Comparison of ENCODE assay signal across 1 cellular context in genomic region chr6:3258720-3259490, GRCh38.
TF ChIP-seq lines count a peak whose summit lies in the region.

Gene PSMG4, plus strand, starts transcription at chr6:3258947. Its CDS starts 76 bp downstream, at chr6:3259023.

TF ChIP-seq in HepG2, 621 proteins besides CTCF, POLR2A, EP300 and RAD21 (continued from another document and continues in another):
- TF ChIP-seq ZNF124 (CRISPR knock-in tag; IDR thresholded peaks at IDR 0.05): 0 out of 2 replicates have a peak, but pooled peaks have one; percentile 57
- no peak for TF ChIP-seq ZNF550 (CRISPR knock-in tag; IDR thresholded peaks at IDR 0.05; ENCODE audit: borderline replicate concordance)
- no peak for TF ChIP-seq FUBP1 (CRISPR knock-in tag; IDR thresholded peaks at IDR 0.05; ENCODE audit: borderline replicate concordance)
- TF ChIP-seq NCOA2 (CRISPR knock-in tag; IDR thresholded peaks at IDR 0.05): peak; percentile 35; the same call in 1 of the 2 replicates
- TF ChIP-seq, protein P1, sequence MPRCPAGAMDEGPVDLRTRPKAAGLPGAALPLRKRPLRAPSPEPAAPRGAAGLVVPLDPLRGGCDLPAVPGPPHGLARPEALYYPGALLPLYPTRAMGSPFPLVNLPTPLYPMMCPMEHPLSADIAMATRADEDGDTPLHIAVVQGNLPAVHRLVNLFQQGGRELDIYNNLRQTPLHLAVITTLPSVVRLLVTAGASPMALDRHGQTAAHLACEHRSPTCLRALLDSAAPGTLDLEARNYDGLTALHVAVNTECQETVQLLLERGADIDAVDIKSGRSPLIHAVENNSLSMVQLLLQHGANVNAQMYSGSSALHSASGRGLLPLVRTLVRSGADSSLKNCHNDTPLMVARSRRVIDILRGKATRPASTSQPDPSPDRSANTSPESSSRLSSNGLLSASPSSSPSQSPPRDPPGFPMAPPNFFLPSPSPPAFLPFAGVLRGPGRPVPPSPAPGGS (CRISPR knock-in tag; IDR thresholded peaks at IDR 0.05): peak; percentile 51
- no peak for TF ChIP-seq MTA3 (CRISPR knock-in tag; IDR thresholded peaks at IDR 0.05)
- 0 out of 2 replicates have a peak, but pooled peaks have one; percentile 78 for TF ChIP-seq ZFP90 (CRISPR knock-in tag; IDR thresholded peaks at IDR 0.05; ENCODE audit: borderline replicate concordance)
- no peak for TF ChIP-seq ZNF24 (IDR thresholded peaks at IDR 0.05)
- TF ChIP-seq ZGPAT (CRISPR knock-in tag; IDR thresholded peaks at IDR 0.05): peak; percentile 92; the same call in 1 of the 2 replicates
- TF ChIP-seq, protein P2, sequence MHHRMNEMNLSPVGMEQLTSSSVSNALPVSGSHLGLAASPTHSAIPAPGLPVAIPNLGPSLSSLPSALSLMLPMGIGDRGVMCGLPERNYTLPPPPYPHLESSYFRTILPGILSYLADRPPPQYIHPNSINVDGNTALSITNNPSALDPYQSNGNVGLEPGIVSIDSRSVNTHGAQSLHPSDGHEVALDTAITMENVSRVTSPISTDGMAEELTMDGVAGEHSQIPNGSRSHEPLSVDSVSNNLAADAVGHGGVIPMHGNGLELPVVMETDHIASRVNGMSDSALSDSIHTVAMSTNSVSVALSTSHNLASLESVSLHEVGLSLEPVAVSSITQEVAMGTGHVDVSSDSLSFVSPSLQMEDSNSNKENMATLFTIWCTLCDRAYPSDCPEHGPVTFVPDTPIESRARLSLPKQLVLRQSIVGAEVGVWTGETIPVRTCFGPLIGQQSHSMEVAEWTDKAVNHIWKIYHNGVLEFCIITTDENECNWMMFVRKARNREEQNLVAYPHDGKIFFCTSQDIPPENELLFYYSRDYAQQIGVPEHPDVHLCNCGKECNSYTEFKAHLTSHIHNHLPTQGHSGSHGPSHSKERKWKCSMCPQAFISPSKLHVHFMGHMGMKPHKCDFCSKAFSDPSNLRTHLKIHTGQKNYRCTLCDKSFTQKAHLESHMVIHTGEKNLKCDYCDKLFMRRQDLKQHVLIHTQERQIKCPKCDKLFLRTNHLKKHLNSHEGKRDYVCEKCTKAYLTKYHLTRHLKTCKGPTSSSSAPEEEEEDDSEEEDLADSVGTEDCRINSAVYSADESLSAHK (CRISPR knock-in tag; IDR thresholded peaks at IDR 0.05; ENCODE audit: borderline replicate concordance): 0 out of 2 replicates have a peak, but pooled peaks have one; percentile 62
- TF ChIP-seq, protein P3, sequence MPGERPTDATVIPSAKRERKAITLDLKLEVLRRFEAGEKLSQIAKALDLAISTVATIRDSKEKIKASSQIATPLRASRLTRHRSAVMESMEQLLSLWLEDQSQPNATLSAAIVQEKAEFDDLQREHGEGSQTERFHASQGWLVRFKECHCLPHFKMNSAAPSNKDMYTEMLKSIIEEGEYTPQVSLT (CRISPR knock-in tag; IDR thresholded peaks at IDR 0.05; ENCODE audit: borderline replicate concordance, low read depth): no peak
- TF ChIP-seq ZNF616 (CRISPR knock-in tag; IDR thresholded peaks at IDR 0.05; ENCODE audit: low read depth): peak; percentile 96
- TF ChIP-seq MLXIP (CRISPR knock-in tag; IDR thresholded peaks at IDR 0.05; ENCODE audit: borderline replicate concordance): 0 out of 2 replicates have a peak, but pooled peaks have one; percentile 39
- 0 out of 2 replicates have a peak, but pooled peaks have one; percentile 62 for TF ChIP-seq ZBTB8A (CRISPR knock-in tag; IDR thresholded peaks at IDR 0.05; ENCODE audit: borderline replicate concordance, low read depth)
- no peak for TF ChIP-seq NCOA1 (CRISPR knock-in tag; IDR thresholded peaks at IDR 0.05)
- TF ChIP-seq CREM (IDR thresholded peaks at IDR 0.05): no peak
- no peak for TF ChIP-seq CREM (CRISPR knock-in tag; IDR thresholded peaks at IDR 0.05)
- TF ChIP-seq FOXK1 (CRISPR knock-in tag; IDR thresholded peaks at IDR 0.05; ENCODE audit: borderline replicate concordance, low read depth): peak; percentile 61
- TF ChIP-seq ZNF20 (CRISPR knock-in tag; IDR thresholded peaks at IDR 0.05): 0 out of 2 replicates have a peak, but pooled peaks have one; percentile 6
- peak; percentile 76; the same call in 1 of the 2 replicates for TF ChIP-seq HBP1 (CRISPR knock-in tag; IDR thresholded peaks at IDR 0.05; ENCODE audit: low read depth)
- TF ChIP-seq, protein P4, sequence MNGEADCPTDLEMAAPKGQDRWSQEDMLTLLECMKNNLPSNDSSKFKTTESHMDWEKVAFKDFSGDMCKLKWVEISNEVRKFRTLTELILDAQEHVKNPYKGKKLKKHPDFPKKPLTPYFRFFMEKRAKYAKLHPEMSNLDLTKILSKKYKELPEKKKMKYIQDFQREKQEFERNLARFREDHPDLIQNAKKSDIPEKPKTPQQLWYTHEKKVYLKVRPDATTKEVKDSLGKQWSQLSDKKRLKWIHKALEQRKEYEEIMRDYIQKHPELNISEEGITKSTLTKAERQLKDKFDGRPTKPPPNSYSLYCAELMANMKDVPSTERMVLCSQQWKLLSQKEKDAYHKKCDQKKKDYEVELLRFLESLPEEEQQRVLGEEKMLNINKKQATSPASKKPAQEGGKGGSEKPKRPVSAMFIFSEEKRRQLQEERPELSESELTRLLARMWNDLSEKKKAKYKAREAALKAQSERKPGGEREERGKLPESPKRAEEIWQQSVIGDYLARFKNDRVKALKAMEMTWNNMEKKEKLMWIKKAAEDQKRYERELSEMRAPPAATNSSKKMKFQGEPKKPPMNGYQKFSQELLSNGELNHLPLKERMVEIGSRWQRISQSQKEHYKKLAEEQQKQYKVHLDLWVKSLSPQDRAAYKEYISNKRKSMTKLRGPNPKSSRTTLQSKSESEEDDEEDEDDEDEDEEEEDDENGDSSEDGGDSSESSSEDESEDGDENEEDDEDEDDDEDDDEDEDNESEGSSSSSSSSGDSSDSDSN (CRISPR knock-in tag; IDR thresholded peaks at IDR 0.05): peak; percentile 94
- TF ChIP-seq, protein P5, sequence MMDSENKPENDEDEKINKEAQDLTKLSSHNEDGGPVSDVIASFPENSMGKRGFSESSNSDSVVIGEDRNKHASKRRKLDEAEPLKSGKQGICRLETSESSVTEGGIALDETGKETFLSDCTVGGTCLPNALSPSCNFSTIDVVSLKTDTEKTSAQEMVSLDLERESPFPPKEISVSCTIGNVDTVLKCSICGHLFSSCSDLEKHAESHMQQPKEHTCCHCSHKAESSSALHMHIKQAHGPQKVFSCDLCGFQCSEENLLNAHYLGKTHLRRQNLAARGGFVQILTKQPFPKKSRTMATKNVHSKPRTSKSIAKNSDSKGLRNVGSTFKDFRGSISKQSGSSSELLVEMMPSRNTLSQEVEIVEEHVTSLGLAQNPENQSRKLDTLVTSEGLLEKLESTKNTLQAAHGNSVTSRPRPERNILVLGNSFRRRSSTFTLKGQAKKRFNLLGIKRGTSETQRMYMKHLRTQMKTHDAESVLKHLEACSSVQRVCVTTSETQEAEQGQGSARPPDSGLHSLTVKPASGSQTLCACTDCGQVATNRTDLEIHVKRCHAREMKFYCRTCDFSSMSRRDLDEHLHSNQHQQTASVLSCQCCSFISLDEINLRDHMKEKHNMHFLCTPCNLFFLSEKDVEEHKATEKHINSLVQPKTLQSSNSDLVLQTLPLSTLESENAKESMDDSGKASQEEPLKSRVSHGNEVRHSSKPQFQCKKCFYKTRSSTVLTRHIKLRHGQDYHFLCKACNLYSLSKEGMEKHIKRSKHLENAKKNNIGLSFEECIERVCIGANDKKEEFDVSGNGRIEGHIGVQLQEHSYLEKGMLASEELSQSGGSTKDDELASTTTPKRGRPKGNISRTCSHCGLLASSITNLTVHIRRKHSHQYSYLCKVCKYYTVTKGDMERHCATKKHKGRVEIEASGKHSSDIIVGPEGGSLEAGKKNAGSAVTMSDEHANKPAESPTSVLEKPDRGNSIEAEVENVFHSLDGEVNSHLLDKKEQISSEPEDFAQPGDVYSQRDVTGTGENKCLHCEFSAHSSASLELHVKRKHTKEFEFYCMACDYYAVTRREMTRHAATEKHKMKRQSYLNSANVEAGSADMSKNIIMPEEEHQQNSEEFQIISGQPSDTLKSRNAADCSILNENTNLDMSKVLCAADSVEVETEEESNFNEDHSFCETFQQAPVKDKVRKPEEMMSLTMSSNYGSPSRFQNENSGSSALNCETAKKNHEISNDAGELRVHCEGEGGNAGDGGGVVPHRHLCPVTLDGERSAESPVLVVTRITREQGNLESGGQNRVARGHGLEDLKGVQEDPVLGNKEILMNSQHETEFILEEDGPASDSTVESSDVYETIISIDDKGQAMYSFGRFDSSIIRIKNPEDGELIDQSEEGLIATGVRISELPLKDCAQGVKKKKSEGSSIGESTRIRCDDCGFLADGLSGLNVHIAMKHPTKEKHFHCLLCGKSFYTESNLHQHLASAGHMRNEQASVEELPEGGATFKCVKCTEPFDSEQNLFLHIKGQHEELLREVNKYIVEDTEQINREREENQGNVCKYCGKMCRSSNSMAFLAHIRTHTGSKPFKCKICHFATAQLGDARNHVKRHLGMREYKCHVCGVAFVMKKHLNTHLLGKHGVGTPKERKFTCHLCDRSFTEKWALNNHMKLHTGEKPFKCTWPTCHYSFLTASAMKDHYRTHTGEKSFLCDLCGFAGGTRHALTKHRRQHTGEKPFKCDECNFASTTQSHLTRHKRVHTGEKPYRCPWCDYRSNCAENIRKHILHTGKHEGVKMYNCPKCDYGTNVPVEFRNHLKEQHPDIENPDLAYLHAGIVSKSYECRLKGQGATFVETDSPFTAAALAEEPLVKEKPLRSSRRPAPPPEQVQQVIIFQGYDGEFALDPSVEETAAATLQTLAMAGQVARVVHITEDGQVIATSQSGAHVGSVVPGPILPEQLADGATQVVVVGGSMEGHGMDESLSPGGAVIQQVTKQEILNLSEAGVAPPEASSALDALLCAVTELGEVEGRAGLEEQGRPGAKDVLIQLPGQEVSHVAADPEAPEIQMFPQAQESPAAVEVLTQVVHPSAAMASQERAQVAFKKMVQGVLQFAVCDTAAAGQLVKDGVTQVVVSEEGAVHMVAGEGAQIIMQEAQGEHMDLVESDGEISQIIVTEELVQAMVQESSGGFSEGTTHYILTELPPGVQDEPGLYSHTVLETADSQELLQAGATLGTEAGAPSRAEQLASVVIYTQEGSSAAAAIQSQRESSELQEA (CRISPR knock-in tag; IDR thresholded peaks at IDR 0.05; ENCODE audit: not compliant biosample characterization): peak; percentile 52
- no peak; the same call in 1 of the 2 replicates for TF ChIP-seq STAT5B (CRISPR knock-in tag; IDR thresholded peaks at IDR 0.05)
- no peak for TF ChIP-seq ZNF597 (CRISPR knock-in tag; IDR thresholded peaks at IDR 0.05)
- TF ChIP-seq IKZF4 (CRISPR knock-in tag; IDR thresholded peaks at IDR 0.05; ENCODE audit: borderline replicate concordance, low read depth, not compliant biosample characterization): peak; percentile 69
- TF ChIP-seq GLI4 (CRISPR knock-in tag; IDR thresholded peaks at IDR 0.05; ENCODE audit: borderline replicate concordance): peak; percentile 88
- TF ChIP-seq TGIF2 (CRISPR knock-in tag; IDR thresholded peaks at IDR 0.05): peak; percentile 91
- peak; percentile 97 for TF ChIP-seq SAP130 (CRISPR knock-in tag; IDR thresholded peaks at IDR 0.05; ENCODE audit: low read depth)
